Comparison of ENCODE assay signal across 13 cellular contexts in the genomic region with DNA sequence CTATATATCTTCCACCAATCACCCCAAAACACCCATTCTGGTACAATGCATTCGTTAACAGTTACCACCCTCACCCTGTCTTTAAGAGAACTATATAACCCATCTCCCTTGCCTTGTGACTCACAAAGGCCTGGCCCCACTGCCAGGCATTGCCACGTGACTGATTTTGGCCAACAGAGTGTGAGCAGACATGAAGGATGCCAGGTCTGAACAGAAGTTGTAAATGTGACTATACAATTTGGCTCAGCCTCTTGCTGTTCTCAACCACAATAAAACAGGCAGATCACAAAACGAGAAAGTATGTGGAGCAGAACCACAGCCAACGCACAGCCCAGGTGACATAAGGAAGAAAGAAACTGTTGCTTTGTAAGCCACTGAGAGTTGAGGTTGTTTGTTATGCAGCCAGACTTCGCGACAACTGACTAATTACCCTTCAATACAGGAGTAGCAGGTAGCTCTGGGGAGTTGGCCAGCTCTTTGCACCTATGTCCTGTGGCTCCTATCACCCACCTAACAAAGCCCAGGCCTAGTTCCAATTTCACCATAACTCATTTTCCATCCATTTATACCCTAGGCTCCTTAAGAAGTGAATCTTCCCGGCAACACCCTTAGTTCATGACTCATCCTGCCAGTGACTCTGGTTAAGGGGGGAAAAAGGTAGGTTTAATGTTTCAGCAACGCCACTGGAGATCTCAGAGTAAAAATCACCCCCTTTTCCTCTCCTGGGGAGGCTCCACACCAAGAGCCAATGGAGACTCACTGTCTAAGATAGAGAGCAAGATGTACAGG. TPM values are rescaled to one million over a fixed set of nuclear protein-coding genes. Genes with fewer than 3 reads are reported as not detected.
DNase-seq lines count a peak whose midpoint lies in the region; ATAC-seq and TF ChIP-seq lines count a peak whose summit lies in the region.
"Had no signal": no experiment of that assay in that cellular context is flagged by ENCODE, and none has a peak within 500 bp of the region (broad histone marks: within the 10 kb centered on the region; RNA-seq: fewer than 3 reads in every experiment).

No MANE protein-coding gene starts in this region.

- H3K79me2 ChIP-seq in PC-3 (ENCODE audit: low read length) = peaks cover 23% of the 10 kb centered on the region

- no peaks in the 10 kb centered on the region for H3K9me3 Mint-ChIP-seq in activated T-cell treated with anti-CD3 and anti-CD28 coated beads, Interleukin-2, amount 50 U/mL, for 72 hours

- CTCF ChIA-PET in PC-3 (lab: Charles Lee) = no interaction called here

- H3K4me3 ChIP-seq in PC-3 (ENCODE audit: low read length) (no peak overlapping the region), coronary artery (no peak overlapping the region)
- H3K4me3 ChIP-seq: cardiac muscle cell had no signal

- H3K27me3 Mint-ChIP-seq in activated T-cell treated with anti-CD3 and anti-CD28 coated beads, Interleukin-2, amount 50 U/mL, for 72 hours (ENCODE audit: low read depth) = peaks cover 15% of the 10 kb centered on the region

- no TSS peak for BruUV-seq in PC-3 (replicated peaks; lab: Mats Ljungman, UMichigan)

- H3K4me3 Mint-ChIP-seq in activated T-cell treated with anti-CD3 and anti-CD28 coated beads, Interleukin-2, amount 50 U/mL, for 72 hours = peak overlapping the region in 1 of 2 donors; percentile 27

- intact Hi-C loops in PC-3 (cut with micrococcal nuclease) = no loop called here

- H3K27ac Mint-ChIP-seq in activated T-cell treated with anti-CD3 and anti-CD28 coated beads, Interleukin-2, amount 50 U/mL, for 72 hours = peak overlapping the region; percentile 23

- no peaks in the 10 kb centered on the region for H3K36me3 Mint-ChIP-seq in activated T-cell treated with anti-CD3 and anti-CD28 coated beads, Interleukin-2, amount 50 U/mL, for 72 hours (ENCODE audit: insufficient read depth in 2 of 2)

- TF ChIP-seq CTCF in PC-3 (conservative IDR thresholded peaks at IDR 0.05; ENCODE audit: low read depth, low read length) (no peak), coronary artery (IDR thresholded peaks at IDR 0.05) (no peak)

- H3K27ac ChIP-seq in PC-3 (ENCODE audit: low read length) (peak overlapping the region; percentile 41), temporal lobe (ENCODE audit: low read depth, low read length) (peak overlapping the region; percentile 36), coronary artery (peak overlapping the region in 1 of 2 donors; percentile 4)
- H3K27ac ChIP-seq: cardiac muscle cell had no signal

- no peaks in the 10 kb centered on the region for H4K20me1 ChIP-seq in PC-3 (ENCODE audit: low read length)

- peak; percentile 21 to 64 for DNase-seq in activated T-cell treated with anti-CD3 and anti-CD28 coated beads, Interleukin-2, amount 50 U/mL, for 72 hours
- DNase-seq in activated T-cell treated with anti-CD3 and anti-CD28 coated beads for 4 hours = no peak
- peak; percentile 59 for DNase-seq in PC-3
- peak; percentile 2 for DNase-seq in fibroblast of peridontal ligament (ENCODE audit: extremely low read depth)
- no peak for DNase-seq in iPS-NIHi7 (ENCODE audit: extremely low spot score)
- DNase-seq in RKO (ENCODE audit: low spot score) = no peak
- DNase-seq in coronary artery (ENCODE audit: low spot score) = no peak
- DNase-seq: NCI-H524, small intestine had no signal

- H3F3A ChIP-seq in PC-3 (ENCODE audit: low read length, unreplicated experiment) = no peaks in the 10 kb centered on the region

- no peaks in the 10 kb centered on the region for H3K36me3 ChIP-seq in PC-3 (ENCODE audit: low read depth, low read length)
- H3K36me3 ChIP-seq: cardiac muscle cell had no signal

- no peak overlapping the region for H3K9ac ChIP-seq in PC-3 (ENCODE audit: low read length)

- peaks cover 39% of the 10 kb centered on the region for H3K4me1 Mint-ChIP-seq in activated T-cell treated with anti-CD3 and anti-CD28 coated beads, Interleukin-2, amount 50 U/mL, for 72 hours (ENCODE audit: low read depth)

- H3K4me1 ChIP-seq in PC-3 (ENCODE audit: insufficient read depth, low read length) = peaks cover 23% of the 10 kb centered on the region

- H3K27me3 ChIP-seq in PC-3 (ENCODE audit: low read length) = no peaks in the 10 kb centered on the region

- H3K9me2 ChIP-seq in PC-3 (replicated peaks; ENCODE audit: low read length) = no peaks in the 10 kb centered on the region

- H3K4me2 ChIP-seq in PC-3 (ENCODE audit: low read length) = peak overlapping the region; percentile 41

- ATAC-seq in activated T-cell treated with anti-CD3 and anti-CD28 coated beads, Interleukin-2, amount 50 U/mL, for 72 hours (replicated peaks in 1 of 2) = peak; percentile 74 to 83
- peak; percentile 62 for ATAC-seq in PC-3
- ATAC-seq: HepG2, SK-N-SH treated with all-trans-retinoic acid at 6 μM for 48 hours had no signal

- H2AFZ ChIP-seq in PC-3 (ENCODE audit: low read length) = no peak overlapping the region

- POLR2A ChIA-PET in PC-3 (lab: Charles Lee; ENCODE audit: unreplicated experiment) = no interaction called here

- H3K9me3 ChIP-seq in PC-3 (ENCODE audit: low read length) = no peaks in the 10 kb centered on the region

RNA-seq across cellular contexts. Expression of a gene that starts 53.7 kb away (rescaled TPM):
- 1 to 10 TPM; 2.4 to 2.5 TPM for total RNA-seq in activated T-cell treated with anti-CD3 and anti-CD28 coated beads, Interleukin-2, amount 50 U/mL, for 72 hours
- total RNA-seq in PC-3 (2014; rRNA removed) (34.5 and 41.1 TPM in 2 replicates), temporal lobe (15.0 TPM)
- total RNA-seq: HepG2 had no signal

Comparison
In these comparisons a context has a peak if more than half of its experiments do, and no peak if none do; other contexts are left out.
1. DNase-seq: peak in activated T-cell treated with anti-CD3 and anti-CD28 coated beads, Interleukin-2, amount 50 U/mL, for 72 hours (2 of 2), PC-3 (single experiment) and fibroblast of peridontal ligament (single experiment); none in activated T-cell treated with anti-CD3 and anti-CD28 coated beads for 4 hours (single experiment), iPS-NIHi7 (single experiment), RKO (single experiment) and coronary artery (single experiment).